Comparison of ENCODE assay signal across 1 cellular context in the genomic region with DNA sequence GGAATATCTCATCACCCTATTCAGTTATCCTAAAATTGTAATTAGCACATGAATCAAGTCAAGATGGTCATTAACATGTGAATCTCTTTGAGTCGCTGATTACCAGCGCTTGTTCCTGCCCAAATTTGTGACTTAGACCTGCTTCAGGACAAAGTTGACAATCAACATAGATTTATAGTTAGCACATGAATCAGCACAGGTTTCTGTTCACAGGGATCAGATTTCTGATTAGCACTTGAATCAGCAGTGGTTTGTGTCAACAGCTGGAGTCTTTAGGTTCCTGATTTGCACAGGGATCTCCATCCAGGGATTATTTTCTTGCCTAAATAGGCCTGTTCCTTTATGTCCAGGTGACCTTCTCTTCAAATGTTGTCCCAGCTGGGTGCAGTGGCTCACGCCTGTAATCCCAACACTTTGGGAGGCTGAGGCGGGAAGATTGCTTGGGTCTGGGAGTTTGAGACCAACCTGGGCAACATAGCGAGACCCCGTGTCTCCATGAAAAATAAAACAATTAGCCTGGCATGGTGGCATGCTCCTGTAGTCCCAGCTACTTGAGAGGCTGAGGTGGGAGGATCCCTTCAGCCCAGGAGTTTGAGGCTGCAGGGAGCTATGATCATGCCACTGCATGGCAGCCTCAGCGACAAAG.
TF ChIP-seq lines count a peak whose summit lies in the region.

No MANE protein-coding gene starts in this region.

TF ChIP-seq in A549, 52 proteins besides CTCF, POLR2A, EP300 and RAD21 (continued from another document):
- TF ChIP-seq, protein P1, sequence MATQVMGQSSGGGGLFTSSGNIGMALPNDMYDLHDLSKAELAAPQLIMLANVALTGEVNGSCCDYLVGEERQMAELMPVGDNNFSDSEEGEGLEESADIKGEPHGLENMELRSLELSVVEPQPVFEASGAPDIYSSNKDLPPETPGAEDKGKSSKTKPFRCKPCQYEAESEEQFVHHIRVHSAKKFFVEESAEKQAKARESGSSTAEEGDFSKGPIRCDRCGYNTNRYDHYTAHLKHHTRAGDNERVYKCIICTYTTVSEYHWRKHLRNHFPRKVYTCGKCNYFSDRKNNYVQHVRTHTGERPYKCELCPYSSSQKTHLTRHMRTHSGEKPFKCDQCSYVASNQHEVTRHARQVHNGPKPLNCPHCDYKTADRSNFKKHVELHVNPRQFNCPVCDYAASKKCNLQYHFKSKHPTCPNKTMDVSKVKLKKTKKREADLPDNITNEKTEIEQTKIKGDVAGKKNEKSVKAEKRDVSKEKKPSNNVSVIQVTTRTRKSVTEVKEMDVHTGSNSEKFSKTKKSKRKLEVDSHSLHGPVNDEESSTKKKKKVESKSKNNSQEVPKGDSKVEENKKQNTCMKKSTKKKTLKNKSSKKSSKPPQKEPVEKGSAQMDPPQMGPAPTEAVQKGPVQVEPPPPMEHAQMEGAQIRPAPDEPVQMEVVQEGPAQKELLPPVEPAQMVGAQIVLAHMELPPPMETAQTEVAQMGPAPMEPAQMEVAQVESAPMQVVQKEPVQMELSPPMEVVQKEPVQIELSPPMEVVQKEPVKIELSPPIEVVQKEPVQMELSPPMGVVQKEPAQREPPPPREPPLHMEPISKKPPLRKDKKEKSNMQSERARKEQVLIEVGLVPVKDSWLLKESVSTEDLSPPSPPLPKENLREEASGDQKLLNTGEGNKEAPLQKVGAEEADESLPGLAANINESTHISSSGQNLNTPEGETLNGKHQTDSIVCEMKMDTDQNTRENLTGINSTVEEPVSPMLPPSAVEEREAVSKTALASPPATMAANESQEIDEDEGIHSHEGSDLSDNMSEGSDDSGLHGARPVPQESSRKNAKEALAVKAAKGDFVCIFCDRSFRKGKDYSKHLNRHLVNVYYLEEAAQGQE (IDR thresholded peaks at IDR 0.05), result no peak
- TF ChIP-seq HOXB5 (CRISPR knock-in tag; IDR thresholded peaks at IDR 0.05) (no peak), FOSB (CRISPR knock-in tag; IDR thresholded peaks at IDR 0.05) (no peak), CBX8 (IDR thresholded peaks at IDR 0.05) (no peak), ZFP36 (IDR thresholded peaks at IDR 0.05; ENCODE audit: borderline replicate concordance, partially characterized antibody) (no peak), ZNF302 (CRISPR knock-in tag; IDR thresholded peaks at IDR 0.05) (no peak), CBX2 (IDR thresholded peaks at IDR 0.05; ENCODE audit: borderline replicate concordance, low read depth) (no peak), CHD2 (IDR thresholded peaks at IDR 0.05; ENCODE audit: low read length, partially characterized antibody) (no peak), ESRRA (IDR thresholded peaks at IDR 0.05; ENCODE audit: borderline replicate concordance, low read length) (no peak), KDM1A (IDR thresholded peaks at IDR 0.05; ENCODE audit: low read depth) (no peak), NPAS2 (CRISPR knock-in tag; IDR thresholded peaks at IDR 0.05; ENCODE audit: borderline replicate concordance) (no peak), PBX3 (IDR thresholded peaks at IDR 0.05) (no peak), RARB (CRISPR knock-in tag; IDR thresholded peaks at IDR 0.05) (no peak), TFCP2L1 (CRISPR knock-in tag; IDR thresholded peaks at IDR 0.05) (no peak), RCOR1 (IDR thresholded peaks at IDR 0.05; ENCODE audit: low read depth, low read length) (no peak), FOSL2 (IDR thresholded peaks at IDR 0.05) (no peak), FOSL2 (CRISPR knock-in tag; IDR thresholded peaks at IDR 0.05) (no peak), RFX5 (IDR thresholded peaks at IDR 0.05) (no peak), HES2 (IDR thresholded peaks at IDR 0.05) (no peak)
TF ChIP-seq in A549: peak in this region for 0.
